15 cellular contexts compared by ENCODE assay signal in the genomic region with DNA sequence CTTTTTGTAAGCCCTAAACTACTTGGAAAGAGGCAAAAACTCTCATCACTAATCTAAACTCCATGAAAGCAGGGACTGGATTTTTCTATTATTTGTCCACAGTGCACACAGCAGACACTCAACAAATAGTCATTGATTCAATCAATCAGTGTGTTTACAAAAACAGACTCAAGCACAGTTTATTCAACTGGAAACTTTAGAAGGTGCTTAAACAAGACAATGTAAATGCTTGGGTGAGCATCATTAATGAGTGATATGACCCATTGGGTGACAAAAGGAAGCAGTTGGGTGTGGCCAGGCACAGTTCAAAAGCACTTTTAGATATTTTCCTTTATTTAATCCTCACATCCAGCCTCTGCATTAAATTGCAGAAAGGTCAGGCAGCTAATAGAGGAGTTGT.
"Had no signal": no experiment of that assay in that cellular context is flagged by ENCODE, and none has a peak within 500 bp of the region (broad histone marks: within the 10 kb centered on the region; RNA-seq: fewer than 3 reads in every experiment).

No MANE protein-coding gene starts in this region.

- H3K4me3 Mint-ChIP-seq: activated CD4-positive, alpha-beta memory T cell treated with anti-CD3 and anti-CD28 coated beads for 36 hours; activated naive CD8-positive, alpha-beta T cell treated with anti-CD3 and anti-CD28 coated beads, Interleukin-2, amount 10 ng/mL, durations not matched to agents 7 days and 5 days; endodermal cell; neural progenitor cell had no signal

- H3K36me3 Mint-ChIP-seq: activated CD4-positive, alpha-beta memory T cell treated with anti-CD3 and anti-CD28 coated beads for 36 hours; activated naive CD8-positive, alpha-beta T cell treated with anti-CD3 and anti-CD28 coated beads, Interleukin-2, amount 10 ng/mL, durations not matched to agents 7 days and 5 days; neural progenitor cell had no signal

- H3K9me3 ChIP-seq: breast epithelium, ovary, thoracic aorta had no signal

- H3K27ac Mint-ChIP-seq: activated CD4-positive, alpha-beta memory T cell treated with anti-CD3 and anti-CD28 coated beads for 36 hours; activated T-cell treated with anti-CD3 and anti-CD28 coated beads, Interleukin-2, amount 50 U/mL, for 72 hours; endodermal cell; neural progenitor cell had no signal

- DNase-seq: activated CD4-positive, alpha-beta memory T cell treated with anti-CD3 and anti-CD28 coated beads for 36 hours; activated gamma-delta T cell treated with Interleukin-2 at 50 U/mL for 16 hours; activated naive CD8-positive, alpha-beta T cell treated with anti-CD3 and anti-CD28 coated beads, Interleukin-2, amount 10 ng/mL, durations not matched to agents 7 days and 5 days; activated T-cell treated with anti-CD3 and anti-CD28 coated beads, Interleukin-2, amount 50 U/mL, for 72 hours; aorta; endodermal cell; ovary; retina; stimulated activated CD4-positive, alpha-beta T cell treated with anti-CD3 and anti-CD28 coated beads, Interleukin-4, amount 100 ng/mL, for 1 hour; stimulated activated CD8-positive, alpha-beta memory T cell treated with anti-CD3 and anti-CD28 coated beads, Interleukin-4, amount 100 ng/mL, for 48 hours; stimulated activated naive CD8-positive, alpha-beta T cell treated with anti-CD3 and anti-CD28 coated beads, Interleukin-15, Interleukin-2, amounts not matched to agents 100 U/mL and 50 U/mL, for 24 hours had no signal

- ATAC-seq: activated T-cell treated with anti-CD3 and anti-CD28 coated beads, Interleukin-2, amount 50 U/mL, for 72 hours had no signal

- H3K9me3 Mint-ChIP-seq: activated CD4-positive, alpha-beta memory T cell treated with anti-CD3 and anti-CD28 coated beads for 36 hours; activated naive CD8-positive, alpha-beta T cell treated with anti-CD3 and anti-CD28 coated beads, Interleukin-2, amount 10 ng/mL, durations not matched to agents 7 days and 5 days; activated T-cell treated with anti-CD3 and anti-CD28 coated beads, Interleukin-2, amount 50 U/mL, for 72 hours; endodermal cell; neural progenitor cell had no signal

- H3K27ac ChIP-seq: breast epithelium, hepatocyte, neural progenitor cell, ovary, thoracic aorta had no signal

- H3K27me3 Mint-ChIP-seq: activated CD4-positive, alpha-beta memory T cell treated with anti-CD3 and anti-CD28 coated beads for 36 hours had no signal
